1 cellular context compared by ENCODE assay signal in genomic region chr1:2233468-2233867, GRCh38.
TF ChIP-seq lines count a peak whose summit lies in the region.

No MANE protein-coding gene starts in this region.

TF ChIP-seq in WTC11, 78 proteins besides CTCF, POLR2A, EP300 and RAD21 (continued from another document):
- TF ChIP-seq USF1 (CRISPR knock-in tag; IDR thresholded peaks at IDR 0.05) (no peak), STAT6 (CRISPR knock-in tag; conservative IDR thresholded peaks at IDR 0.05; ENCODE audit: low read depth) (no peak), USF2 (CRISPR knock-in tag; IDR thresholded peaks at IDR 0.05) (no peak), TEAD1 (CRISPR knock-in tag; IDR thresholded peaks at IDR 0.05) (no peak), CREM (CRISPR knock-in tag; IDR thresholded peaks at IDR 0.05) (no peak), ATF2 (CRISPR knock-in tag; IDR thresholded peaks at IDR 0.05; ENCODE audit: borderline replicate concordance, low read depth) (no peak), HMGA2 (CRISPR knock-in tag; IDR thresholded peaks at IDR 0.05) (no peak), PRRX2 (CRISPR knock-in tag; IDR thresholded peaks at IDR 0.05) (no peak), IRF2 (CRISPR knock-in tag; IDR thresholded peaks at IDR 0.05; ENCODE audit: borderline replicate concordance, low read depth) (no peak), PREB (CRISPR knock-in tag; IDR thresholded peaks at IDR 0.05; ENCODE audit: borderline replicate concordance) (no peak), MAX (CRISPR knock-in tag; IDR thresholded peaks at IDR 0.05) (no peak)
TF ChIP-seq in WTC11: peak in this region for 0.
